ENCODE assay signal across 24 cellular contexts in the genomic region with DNA sequence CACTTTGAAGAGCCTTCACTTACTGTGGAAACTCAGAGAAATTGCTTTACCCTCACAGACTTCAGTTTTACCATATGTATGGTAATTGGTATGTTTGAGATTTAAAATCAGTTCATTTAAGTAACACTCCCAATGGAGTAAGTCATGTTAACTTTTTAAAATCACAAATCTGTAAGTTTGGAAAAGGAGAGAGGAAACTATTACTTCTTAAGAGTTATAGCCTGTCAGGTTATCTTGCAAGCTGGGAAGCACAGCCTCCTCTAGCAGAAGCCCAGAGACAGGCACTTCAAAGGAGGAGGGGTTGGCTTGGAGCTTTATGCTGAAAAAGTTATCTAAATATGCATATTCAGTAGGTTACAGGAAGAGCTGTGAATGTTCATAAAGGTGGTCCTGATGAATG.
DNase-seq lines count a peak whose midpoint lies in the region; ATAC-seq and TF ChIP-seq lines count a peak whose summit lies in the region.
"Had no signal": no experiment of that assay in that cellular context is flagged by ENCODE, and none has a peak within 500 bp of the region (broad histone marks: within the 10 kb centered on the region; RNA-seq: fewer than 3 reads in every experiment).

No MANE protein-coding gene starts in this region.

- H3K4ac ChIP-seq in mesenchymal stem cell (ENCODE audit: low read depth in 1 of 2, low read length in 2 of 2), result peak overlapping the region in 1 of 2 experiments; percentile 63

- H3K4me2 ChIP-seq in mesenchymal stem cell (ENCODE audit: low read length, poor library complexity, severe bottlenecking), result no peak overlapping the region
- H3K4me2 ChIP-seq: A549 had no signal

- no peaks in the 10 kb centered on the region for H3K27me3 ChIP-seq in mesenchymal stem cell (ENCODE audit: control insufficient read depth in 1 of 2, insufficient read depth in 1 of 2, low read length in 2 of 2)
- H3K27me3 ChIP-seq: breast epithelium had no signal

- DNase-seq in activated naive CD4-positive, alpha-beta T cell treated with anti-CD3 and anti-CD28 coated beads, Interleukin-2, amount 50 U/mL, for 72 hours (ENCODE audit: low spot score in 2 of 2), result peak in 1 of 2 donors; percentile 1
- no peak for DNase-seq in activated naive CD4-positive, alpha-beta T cell treated with anti-CD3 and anti-CD28 coated beads, Interleukin-2, amount 10 ng/mL, durations not matched to agents 7 days and 5 days
- DNase-seq in activated B cell treated with CpG ODN at 0.5 μM for 24 hours (no peak), mesenchymal stem cell (peak; percentile 25), NCI-H187 treated with DMSO at 0.1 percent for 48 hours (lab: John Stamatoyannopoulos, UW) (no peak), NCI-H187 (lab: John Stamatoyannopoulos, UW) (no peak)
- DNase-seq in stimulated activated naive B cell treated with anti-CD40 and anti-IgM and Interleukin-4, amounts not matched to agents 10 μg/mL and 1 μg/mL and 100 μg/mL, for 72 hours, result no peak
- DNase-seq: activated CD4-positive, alpha-beta memory T cell treated with anti-CD3 and anti-CD28 coated beads for 36 hours; activated CD8-positive, alpha-beta memory T cell treated with anti-CD3 and anti-CD28 coated beads, Interleukin-2, amount 50 U/mL, for 48 hours; activated effector memory CD4-positive, alpha-beta T cell treated with Interleukin-2 at 50 U/mL for 16 hours; Caco-2; DMS79; GF-D8; NCI-H1930; NCI-H774; retina; small intestine; stimulated activated CD4-positive, alpha-beta T cell treated with anti-CD3 and anti-CD28 coated beads, Interleukin-2, amount 100 ng/mL, for 24 hours; T1000 had no signal

- H3K4me3 Mint-ChIP-seq in activated naive CD4-positive, alpha-beta T cell treated with anti-CD3 and anti-CD28 coated beads, Interleukin-2, amount 10 ng/mL, durations not matched to agents 7 days and 5 days, result no peak overlapping the region
- no peak overlapping the region for H3K4me3 Mint-ChIP-seq in activated B cell treated with CpG ODN at 0.5 μM for 24 hours
- H3K4me3 Mint-ChIP-seq in stimulated activated naive B cell treated with anti-CD40 and anti-IgM and Interleukin-4, amounts not matched to agents 10 μg/mL and 1 μg/mL and 100 μg/mL, for 72 hours, result no peak overlapping the region
- H3K4me3 Mint-ChIP-seq: activated CD4-positive, alpha-beta memory T cell treated with anti-CD3 and anti-CD28 coated beads for 36 hours; dendritic cell treated with granulocyte-macrophage colony-stimulating factor and Interleukin-4, amounts not matched to agents 40 ng/mL and 50 ng/mL, for 4 days; WTC11 had no signal

- H3K9me3 Mint-ChIP-seq in activated naive CD4-positive, alpha-beta T cell treated with anti-CD3 and anti-CD28 coated beads, Interleukin-2, amount 50 U/mL, for 72 hours, result no peaks in the 10 kb centered on the region
- H3K9me3 Mint-ChIP-seq in activated naive CD4-positive, alpha-beta T cell treated with anti-CD3 and anti-CD28 coated beads, Interleukin-2, amount 10 ng/mL, durations not matched to agents 7 days and 5 days, result no peaks in the 10 kb centered on the region
- no peaks in the 10 kb centered on the region for H3K9me3 Mint-ChIP-seq in activated B cell treated with CpG ODN at 0.5 μM for 24 hours
- H3K9me3 Mint-ChIP-seq in stimulated activated naive B cell treated with anti-CD40 and anti-IgM and Interleukin-4, amounts not matched to agents 10 μg/mL and 1 μg/mL and 100 μg/mL, for 72 hours, result no peaks in the 10 kb centered on the region
- H3K9me3 Mint-ChIP-seq: activated CD4-positive, alpha-beta memory T cell treated with anti-CD3 and anti-CD28 coated beads for 36 hours; dendritic cell treated with granulocyte-macrophage colony-stimulating factor and Interleukin-4, amounts not matched to agents 40 ng/mL and 50 ng/mL, for 4 days; WTC11 had no signal

- H3K36me3 Mint-ChIP-seq in activated naive CD4-positive, alpha-beta T cell treated with anti-CD3 and anti-CD28 coated beads, Interleukin-2, amount 50 U/mL, for 72 hours, result peaks cover 7 to 41% of the 10 kb centered on the region in 2 donors
- peaks cover 33% of the 10 kb centered on the region for H3K36me3 Mint-ChIP-seq in activated naive CD4-positive, alpha-beta T cell treated with anti-CD3 and anti-CD28 coated beads, Interleukin-2, amount 10 ng/mL, durations not matched to agents 7 days and 5 days
- peaks cover 46% of the 10 kb centered on the region for H3K36me3 Mint-ChIP-seq in activated B cell treated with CpG ODN at 0.5 μM for 24 hours (ENCODE audit: low read depth)
- peaks cover 38 to 40% of the 10 kb centered on the region in 2 donors for H3K36me3 Mint-ChIP-seq in stimulated activated naive B cell treated with anti-CD40 and anti-IgM and Interleukin-4, amounts not matched to agents 10 μg/mL and 1 μg/mL and 100 μg/mL, for 72 hours

- peak overlapping the region; percentile 19 for H3K27ac ChIP-seq in mesenchymal stem cell (ENCODE audit: low read length, poor library complexity, severe bottlenecking)
- H3K27ac ChIP-seq: A549 had no signal

- peak overlapping the region in 1 of 2 experiments; percentile 90 for H2BK12ac ChIP-seq in mesenchymal stem cell (ENCODE audit: low read length in 2 of 2)

- H3K27ac Mint-ChIP-seq in activated naive CD4-positive, alpha-beta T cell treated with anti-CD3 and anti-CD28 coated beads, Interleukin-2, amount 50 U/mL, for 72 hours, result peak overlapping the region; percentile 34 to 79
- H3K27ac Mint-ChIP-seq in activated naive CD4-positive, alpha-beta T cell treated with anti-CD3 and anti-CD28 coated beads, Interleukin-2, amount 10 ng/mL, durations not matched to agents 7 days and 5 days, result no peak overlapping the region
- H3K27ac Mint-ChIP-seq in activated B cell treated with CpG ODN at 0.5 μM for 24 hours, result peak overlapping the region; percentile 26
- H3K27ac Mint-ChIP-seq in stimulated activated naive B cell treated with anti-CD40 and anti-IgM and Interleukin-4, amounts not matched to agents 10 μg/mL and 1 μg/mL and 100 μg/mL, for 72 hours, result peak overlapping the region; percentile 31
- H3K27ac Mint-ChIP-seq: activated CD4-positive, alpha-beta memory T cell treated with anti-CD3 and anti-CD28 coated beads for 36 hours; dendritic cell treated with granulocyte-macrophage colony-stimulating factor and Interleukin-4, amounts not matched to agents 40 ng/mL and 50 ng/mL, for 4 days had no signal

- H4K8ac ChIP-seq in mesenchymal stem cell (ENCODE audit: low read length), result no peak overlapping the region

- H3K18ac ChIP-seq in mesenchymal stem cell (ENCODE audit: low read depth in 1 of 2, low read length in 2 of 2), result peak overlapping the region in 1 of 2 experiments; percentile 68

- POLR2A ChIA-PET in activated B cell treated with CpG ODN at 0.5 μM for 24 hours (lab: Charles Lee), result interaction anchor here (0.9 kb wide), 1 partner anchor 11 kb away, joined by 3 read pairs; no protein-coding TSS in a partner anchor

- no peak overlapping the region for H2BK120ac ChIP-seq in mesenchymal stem cell (ENCODE audit: low read depth, low read length)

- H3K4me1 ChIP-seq in mesenchymal stem cell (ENCODE audit: control insufficient read depth, insufficient read depth, low read depth, low read length), result peaks cover 3% of the 10 kb centered on the region
- H3K4me1 ChIP-seq: Caco-2 had no signal

- H3K79me1 ChIP-seq in mesenchymal stem cell (replicated peaks; ENCODE audit: low read length, poor library complexity, severe bottlenecking), result peaks cover 31% of the 10 kb centered on the region

- H3K4me1 Mint-ChIP-seq in activated naive CD4-positive, alpha-beta T cell treated with anti-CD3 and anti-CD28 coated beads, Interleukin-2, amount 10 ng/mL, durations not matched to agents 7 days and 5 days, result peaks cover 15% of the 10 kb centered on the region
- H3K4me1 Mint-ChIP-seq in activated B cell treated with CpG ODN at 0.5 μM for 24 hours, result peaks cover 4% of the 10 kb centered on the region
- H3K4me1 Mint-ChIP-seq in stimulated activated naive B cell treated with anti-CD40 and anti-IgM and Interleukin-4, amounts not matched to agents 10 μg/mL and 1 μg/mL and 100 μg/mL, for 72 hours, result peaks cover under 1 to 3% of the 10 kb centered on the region in 2 donors

- no peak overlapping the region for H3K23ac ChIP-seq in mesenchymal stem cell (ENCODE audit: low read length in 2 of 2)

- H3K14ac ChIP-seq in mesenchymal stem cell (ENCODE audit: low read length in 2 of 2), result no peak overlapping the region

- H3K9ac ChIP-seq in mesenchymal stem cell (ENCODE audit: low read length), result no peak overlapping the region

- no peak overlapping the region for H2AK5ac ChIP-seq in mesenchymal stem cell (ENCODE audit: low read length, severe bottlenecking)

- TF ChIP-seq CTCF in activated B cell treated with CpG ODN at 0.5 μM for 24 hours (IDR thresholded peaks at IDR 0.05), result no peak

- no peak overlapping the region for H2BK15ac ChIP-seq in mesenchymal stem cell (ENCODE audit: low read depth, poor library complexity, severe bottlenecking)

- H4K91ac ChIP-seq in mesenchymal stem cell (ENCODE audit: low read length), result no peak overlapping the region

- ATAC-seq in activated naive CD4-positive, alpha-beta T cell treated with anti-CD3 and anti-CD28 coated beads, Interleukin-2, amount 50 U/mL, for 72 hours, result no peak
- ATAC-seq in activated B cell treated with CpG ODN at 0.5 μM for 24 hours (ENCODE audit: low read depth) (no peak), GM21825 (IDR thresholded peaks at IDR 0.05; ENCODE audit: unreplicated experiment) (no peak)
- no peak for ATAC-seq in stimulated activated naive B cell treated with anti-CD40 and anti-IgM and Interleukin-4, amounts not matched to agents 10 μg/mL and 1 μg/mL and 100 μg/mL, for 72 hours (replicated peaks)
- ATAC-seq: A549, WTC11 had no signal

- H3K27me3 Mint-ChIP-seq in activated naive CD4-positive, alpha-beta T cell treated with anti-CD3 and anti-CD28 coated beads, Interleukin-2, amount 10 ng/mL, durations not matched to agents 7 days and 5 days, result no peaks in the 10 kb centered on the region
- no peaks in the 10 kb centered on the region for H3K27me3 Mint-ChIP-seq in activated B cell treated with CpG ODN at 0.5 μM for 24 hours
- H3K27me3 Mint-ChIP-seq in stimulated activated naive B cell treated with anti-CD40 and anti-IgM and Interleukin-4, amounts not matched to agents 10 μg/mL and 1 μg/mL and 100 μg/mL, for 72 hours, result no peaks in the 10 kb centered on the region
- H3K27me3 Mint-ChIP-seq: activated CD4-positive, alpha-beta memory T cell treated with anti-CD3 and anti-CD28 coated beads for 36 hours; dendritic cell treated with granulocyte-macrophage colony-stimulating factor and Interleukin-4, amounts not matched to agents 40 ng/mL and 50 ng/mL, for 4 days had no signal

- intact Hi-C loops in activated B cell treated with CpG ODN at 0.5 μM for 24 hours (cut with micrococcal nuclease), result no loop called here

- no peak overlapping the region for H2BK5ac ChIP-seq in mesenchymal stem cell (ENCODE audit: low read depth, low read length, poor library complexity, severe bottlenecking)

- peaks cover 27 to 50% of the 10 kb centered on the region in 2 experiments for H3K36me3 ChIP-seq in mesenchymal stem cell (ENCODE audit: control insufficient read depth in 1 of 2, insufficient read depth in 2 of 2, low read depth in 1 of 2, low read length in 2 of 2)
- H3K36me3 ChIP-seq: breast epithelium had no signal

- H3K9me3 ChIP-seq in mesenchymal stem cell (ENCODE audit: control insufficient read depth, low read length), result no peaks in the 10 kb centered on the region
- H3K9me3 ChIP-seq: A549, breast epithelium, Caco-2 had no signal

- no peak overlapping the region for H3K4me3 ChIP-seq in mesenchymal stem cell (ENCODE audit: insufficient read depth in 1 of 2, low read depth in 1 of 2, low read length in 2 of 2)
- H3K4me3 ChIP-seq: A549, breast epithelium had no signal

- H2AFZ ChIP-seq in mesenchymal stem cell (ENCODE audit: low read depth, low read length), result no peak overlapping the region

- CTCF ChIA-PET in activated naive CD4-positive, alpha-beta T cell treated with anti-CD3 and anti-CD28 coated beads, Interleukin-2, amount 10 ng/mL, durations not matched to agents 7 days and 5 days (lab: Charles Lee), result no interaction called here
- CTCF ChIA-PET in activated B cell treated with CpG ODN at 0.5 μM for 24 hours (lab: Charles Lee), result no interaction called here
